In the genomic region with DNA sequence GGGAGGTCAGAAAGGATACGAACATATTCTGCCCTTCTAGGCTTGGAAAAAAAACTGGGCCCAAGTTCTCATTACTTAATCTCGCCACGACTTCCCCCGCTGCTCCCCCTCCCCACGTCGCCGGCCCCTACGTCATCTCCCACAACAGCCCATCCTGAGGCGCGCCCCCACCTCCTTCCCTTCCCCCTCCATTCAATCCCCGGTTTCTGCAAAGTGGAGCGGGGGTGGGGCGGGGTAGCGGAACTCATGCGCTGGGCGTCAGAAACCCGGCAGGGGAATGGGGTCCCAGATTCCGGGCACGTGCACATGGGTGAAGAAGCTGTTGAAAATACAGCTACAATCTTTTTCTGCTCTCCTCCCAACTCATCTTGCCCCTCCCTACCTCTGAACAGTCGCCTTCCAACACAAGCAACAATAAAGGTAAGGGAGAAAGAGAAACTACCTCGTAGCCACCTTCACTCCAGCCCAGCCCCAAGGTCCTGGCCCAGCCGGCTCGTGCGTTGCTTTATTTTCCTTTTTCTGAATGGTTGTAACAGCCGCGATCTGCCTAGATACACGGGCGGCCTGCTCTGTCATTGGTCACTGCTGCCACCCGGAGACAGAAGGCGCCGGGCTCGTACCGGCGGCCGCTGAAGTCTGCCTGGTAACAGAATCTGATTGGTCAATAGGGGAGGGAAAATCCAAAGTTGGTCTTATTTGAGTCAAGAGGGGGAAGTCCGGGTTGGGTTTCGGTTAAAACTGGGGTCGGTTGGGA, we compare ENCODE assay signal across 8 cellular contexts. TPM values are rescaled to one million over a fixed set of nuclear protein-coding genes. Genes with fewer than 3 reads are reported as not detected.
DNase-seq lines count a peak whose midpoint lies in the region; ATAC-seq and TF ChIP-seq lines count a peak whose summit lies in the region.

A gene (minus strand): TSS at position 484 of the 754 bp plus-strand sequence. CDS start 932 bp downstream, outside the sequence.

- H3K27ac Mint-ChIP-seq in GM23338 (peak within 1 kb of the TSS; percentile 100), naive B cell (peak within 1 kb of the TSS; percentile 98 to 100 (median 99))
- H3K27ac Mint-ChIP-seq in stimulated activated memory B cell treated with anti-CD40 and anti-IgM and Interleukin-4, amounts not matched to agents 10 μg/mL and 1 μg/mL and 100 μg/mL, for 72 hours = peak within 1 kb of the TSS; percentile 99

- peaks cover 20% of the 10 kb centered on the region for H3K4me1 Mint-ChIP-seq in GM23338
- peaks cover 49 to 58% (median 54%) of the 10 kb centered on the region in 3 donors for H3K4me1 Mint-ChIP-seq in naive B cell
- H3K4me1 Mint-ChIP-seq in stimulated activated memory B cell treated with anti-CD40 and anti-IgM and Interleukin-4, amounts not matched to agents 10 μg/mL and 1 μg/mL and 100 μg/mL, for 72 hours = peaks cover 54% of the 10 kb centered on the region

- H3F3A ChIP-seq in DOHH2 (ENCODE audit: control insufficient read depth, insufficient read depth) = no peaks in the 10 kb centered on the region; the same call in 1 of the 2 replicates
- H3F3A ChIP-seq in GM23338 (replicated peaks; ENCODE audit: low read depth) = peaks cover 10% of the 10 kb centered on the region; the same call in 1 of the 2 replicates

- H3K27ac ChIP-seq in DOHH2 (ENCODE audit: low read depth, low read length) = peak within 1 kb of the TSS; percentile 83
- H3K27ac ChIP-seq in GM23338 (ENCODE audit: low read depth) = peak within 1 kb of the TSS; percentile 99

- H3K36me3 Mint-ChIP-seq in GM23338 (ENCODE audit: low read depth) = peaks cover 53% of the 10 kb centered on the region
- H3K36me3 Mint-ChIP-seq in naive B cell = peaks cover 7 to 39% of the 10 kb centered on the region in 2 donors
- H3K36me3 Mint-ChIP-seq in stimulated activated memory B cell treated with anti-CD40 and anti-IgM and Interleukin-4, amounts not matched to agents 10 μg/mL and 1 μg/mL and 100 μg/mL, for 72 hours = peaks cover 45% of the 10 kb centered on the region

- peaks cover 12% of the 10 kb centered on the region for H3K79me2 ChIP-seq in DOHH2 (ENCODE audit: control insufficient read depth, low read length)
- peaks cover 16% of the 10 kb centered on the region for H3K79me2 ChIP-seq in GM23338 (replicated peaks; ENCODE audit: insufficient read depth)

- no peaks in the 10 kb centered on the region for H4K20me1 ChIP-seq in DOHH2 (ENCODE audit: control insufficient read depth, insufficient read depth, low read depth, low read length)
- H4K20me1 ChIP-seq in GM23338 (replicated peaks; ENCODE audit: insufficient read depth) = no peaks in the 10 kb centered on the region; the same call in 1 of the 2 replicates

- H3K27me3 ChIP-seq in DOHH2 (ENCODE audit: control insufficient read depth, low read length) (no peaks in the 10 kb centered on the region), GM23338 (ENCODE audit: insufficient read depth) (no peaks in the 10 kb centered on the region)

- peaks cover 6% of the 10 kb centered on the region for H3K9me3 ChIP-seq in DOHH2 (ENCODE audit: control insufficient read depth, insufficient read depth, low read length)

- DNase-seq in GM23338 (ENCODE audit: low spot score) (peak; percentile 99), LHCN-M2 (ENCODE audit: low read depth) (peak; percentile 98), RPMI8226 (peak; percentile 99), fibroblast of gingiva (ENCODE audit: low read depth) (peak; percentile 94), naive B cell (peak; percentile 97)
- peak; percentile 80 to 90 for DNase-seq in activated T-helper 1 cell treated with anti-CD3 and anti-CD28 coated beads, Interleukin-2, amount 50 U/mL, for 16 hours (ENCODE audit: low read depth in 1 of 2, low spot score in 1 of 2)

- H3K4me2 ChIP-seq in DOHH2 (ENCODE audit: low read length) (peak within 1 kb of the TSS; percentile 78), GM23338 (peak within 1 kb of the TSS; percentile 95)

- ATAC-seq in GM23338 (peak; percentile 95), naive B cell (ENCODE audit: low read depth in 2 of 2) (peak; percentile 85 to 89)
- peak; percentile 98 for ATAC-seq in stimulated activated memory B cell treated with anti-CD40 and anti-IgM and Interleukin-4, amounts not matched to agents 10 μg/mL and 1 μg/mL and 100 μg/mL, for 72 hours

- no peaks in the 10 kb centered on the region for H3K9me2 ChIP-seq in DOHH2 (replicated peaks; ENCODE audit: control insufficient read depth, low read length)
- H3K9me2 ChIP-seq in GM23338 (ENCODE audit: insufficient read depth) = no peaks in the 10 kb centered on the region

- H3K36me3 ChIP-seq in DOHH2 (ENCODE audit: control insufficient read depth, low read length) (peaks cover 43% of the 10 kb centered on the region), GM23338 (ENCODE audit: insufficient read depth) (peaks cover 14% of the 10 kb centered on the region; the same call in 1 of the 2 replicates)

- peaks cover 21% of the 10 kb centered on the region for H3K9me3 Mint-ChIP-seq in GM23338
- H3K9me3 Mint-ChIP-seq in naive B cell = peaks cover 0 to 8% (median 0%) of the 10 kb centered on the region in 7 donors
- peaks cover 2% of the 10 kb centered on the region for H3K9me3 Mint-ChIP-seq in stimulated activated memory B cell treated with anti-CD40 and anti-IgM and Interleukin-4, amounts not matched to agents 10 μg/mL and 1 μg/mL and 100 μg/mL, for 72 hours

- TF ChIP-seq CTCF in DOHH2 (IDR thresholded peaks at IDR 0.05; ENCODE audit: low read depth, low read length, poor library complexity, severe bottlenecking) = no peak
- TF ChIP-seq CTCF in GM23338 (conservative IDR thresholded peaks at IDR 0.05; ENCODE audit: low read depth in 2 of 2) = no peak

- H3K27me3 Mint-ChIP-seq in GM23338 (ENCODE audit: insufficient read depth, low read depth, poor library complexity) (peaks cover 19% of the 10 kb centered on the region), naive B cell (no peaks in the 10 kb centered on the region)
- no peaks in the 10 kb centered on the region for H3K27me3 Mint-ChIP-seq in stimulated activated memory B cell treated with anti-CD40 and anti-IgM and Interleukin-4, amounts not matched to agents 10 μg/mL and 1 μg/mL and 100 μg/mL, for 72 hours

- H3K4me3 ChIP-seq in DOHH2 (ENCODE audit: low read length) (peak within 1 kb of the TSS; percentile 80), GM23338 (peak within 1 kb of the TSS; percentile 83)

- peak within 1 kb of the TSS; percentile 4; the same call in 1 of the 2 replicates for H2AFZ ChIP-seq in GM23338

- peak within 1 kb of the TSS; percentile 87 for H3K4me3 Mint-ChIP-seq in GM23338
- peak within 1 kb of the TSS; percentile 92 to 100 (median 97) for H3K4me3 Mint-ChIP-seq in naive B cell
- H3K4me3 Mint-ChIP-seq in stimulated activated memory B cell treated with anti-CD40 and anti-IgM and Interleukin-4, amounts not matched to agents 10 μg/mL and 1 μg/mL and 100 μg/mL, for 72 hours = peak within 1 kb of the TSS; percentile 92

- H3K4me1 ChIP-seq in DOHH2 (ENCODE audit: control insufficient read depth, low read length) = peaks cover 19% of the 10 kb centered on the region
- peaks cover 18% of the 10 kb centered on the region for H3K4me1 ChIP-seq in GM23338 (ENCODE audit: insufficient read depth)

TF ChIP-seq in GM23338, 12 proteins besides CTCF, POLR2A, EP300 and RAD21 (continues in another document):
- peak; percentile 59; the same call in 1 of the 2 replicates for TF ChIP-seq POLR2AphosphoS5 (IDR thresholded peaks at IDR 0.05; ENCODE audit: low read depth)

RNA-seq across cellular contexts. Expression of the gene that starts here (rescaled TPM):
- 44.5 and 48.5 TPM in 2 replicates for total RNA-seq in GM23338 (2014; rRNA removed; shearing (Covaris generic))
- polyA plus RNA-seq in GM23338 (2016; fragmentation: Nextera tagmentation; extraction: Ambion mirVana) = 13.0 and 13.3 TPM in 2 replicates
- 62.8 and 73.3 TPM in 2 replicates for total RNA-seq in LHCN-M2 (2014; rRNA removed)
- 21.4 TPM for polyA plus RNA-seq in LHCN-M2 (2012)
- 100 to 1,000 TPM; 113 to 139 (median 130) TPM for polyA plus RNA-seq in naive B cell (ENCODE audit: low read depth in 6 of 6)

Comparison
In these comparisons a context has a peak if more than half of its experiments do, and no peak if none do; other contexts are left out.
1. Peak in every context shown above with its lines: DNase-seq, ATAC-seq, H3K4me3 ChIP-seq and H3K27ac ChIP-seq.